Comparison of ENCODE assay signal across 30 cellular contexts in genomic region chr3:14617508-14618023, GRCh38. TPM values are rescaled to one million over a fixed set of nuclear protein-coding genes. Genes with fewer than 3 reads are reported as not detected.
"Had no signal": no experiment of that assay in that cellular context is flagged by ENCODE, and none has a peak within 500 bp of the region (broad histone marks: within the 10 kb centered on the region; RNA-seq: fewer than 3 reads in every experiment).

No MANE protein-coding gene starts in this region.

- H3K27ac Mint-ChIP-seq: activated B cell treated with CpG ODN at 0.5 μM for 24 hours; activated CD4-positive, alpha-beta T cell treated with anti-CD3 and anti-CD28 coated beads for 36 hours; activated naive CD8-positive, alpha-beta T cell; activated T-cell treated with anti-CD3 and anti-CD28 coated beads, Interleukin-2, amount 50 U/mL, for 24 hours; activated T-helper 17 cell treated with anti-CD3 and anti-CD28 coated beads, Interleukin-2, amount 50 U/mL, for 72 hours; natural killer cell had no signal

- H3K9me3 Mint-ChIP-seq: activated B cell treated with CpG ODN at 0.5 μM for 24 hours; activated T-cell treated with anti-CD3 and anti-CD28 coated beads, Interleukin-2, amount 50 U/mL, for 24 hours; activated T-helper 17 cell treated with anti-CD3 and anti-CD28 coated beads, Interleukin-2, amount 50 U/mL, for 72 hours; natural killer cell had no signal

- H3K9me3 ChIP-seq: adrenal gland, ascending aorta, gastrocnemius medialis, ovary, prostate gland, upper lobe of right lung had no signal

- H3K27me3 ChIP-seq: adrenal gland, ascending aorta, ovary, upper lobe of right lung had no signal

- H3K4me3 Mint-ChIP-seq: activated B cell treated with CpG ODN at 0.5 μM for 24 hours; activated CD4-positive, alpha-beta T cell treated with anti-CD3 and anti-CD28 coated beads for 36 hours; activated naive CD8-positive, alpha-beta T cell; activated T-cell treated with anti-CD3 and anti-CD28 coated beads, Interleukin-2, amount 50 U/mL, for 24 hours; activated T-helper 17 cell treated with anti-CD3 and anti-CD28 coated beads, Interleukin-2, amount 50 U/mL, for 72 hours; natural killer cell had no signal

- H3K27ac ChIP-seq: adrenal gland, ascending aorta, brain microvascular endothelial cell, esophagus muscularis mucosa, gastrocnemius medialis, ovary, prostate gland, upper lobe of right lung had no signal

- ATAC-seq: activated CD4-positive, alpha-beta T cell treated with anti-CD3 and anti-CD28 coated beads for 36 hours; gastrocnemius medialis; left ventricle myocardium superior; natural killer cell; stimulated activated naive CD8-positive, alpha-beta T cell treated with anti-CD3 and anti-CD28 coated beads, Interleukin-15, Interleukin-2, amounts not matched to agents 100 U/mL and 50 U/mL, for 24 hours; upper lobe of right lung had no signal

- DNase-seq: activated B cell treated with CpG ODN at 0.5 μM for 24 hours; activated CD4-positive, alpha-beta T cell treated with anti-CD3 and anti-CD28 coated beads for 36 hours; activated CD4-positive, alpha-beta T cell treated with anti-CD3 and anti-CD28 coated beads, Interleukin-2, amount 50 U/mL, for 4 hours; activated CD8-positive, alpha-beta memory T cell treated with anti-CD3 and anti-CD28 coated beads for 24 hours; activated CD8-positive, alpha-beta memory T cell treated with anti-CD3 and anti-CD28 coated beads, Interleukin-2, amount 50 U/mL, for 4 hours; activated naive CD4-positive, alpha-beta T cell; activated T-cell treated with anti-CD3 and anti-CD28 coated beads, Interleukin-2, amount 50 U/mL, for 24 hours; adrenal gland; brain microvascular endothelial cell; caudate nucleus; dermis blood vessel endothelial cell; effector memory CD4-positive, alpha-beta T cell; gastrocnemius medialis; hippocampal formation; left ventricle myocardium superior; mammary epithelial cell; midbrain; natural killer cell; ovary; stimulated activated CD4-positive, alpha-beta T cell treated with anti-CD3 and anti-CD28 coated beads, Interleukin-12 subunit alpha, Interleukin-12 subunit beta, amount 100 ng/mL, for 4 hours; stimulated activated CD4-positive, alpha-beta T cell treated with anti-CD3 and anti-CD28 coated beads, Interleukin-4, amount 100 ng/mL, for 4 hours; stimulated activated naive CD8-positive, alpha-beta T cell treated with anti-CD3 and anti-CD28 coated beads, Interleukin-15, Interleukin-2, amounts not matched to agents 100 U/mL and 50 U/mL, for 24 hours; T-helper 9 cell; upper lobe of right lung had no signal

- H3K27me3 Mint-ChIP-seq: activated naive CD8-positive, alpha-beta T cell had no signal

- H3K4me1 Mint-ChIP-seq: activated B cell treated with CpG ODN at 0.5 μM for 24 hours; activated CD4-positive, alpha-beta T cell treated with anti-CD3 and anti-CD28 coated beads for 36 hours; activated T-helper 17 cell treated with anti-CD3 and anti-CD28 coated beads, Interleukin-2, amount 50 U/mL, for 72 hours; natural killer cell had no signal

- H3K36me3 ChIP-seq: adrenal gland, ascending aorta, brain microvascular endothelial cell, esophagus muscularis mucosa, gastrocnemius medialis, ovary, prostate gland, upper lobe of right lung had no signal

- H3K4me3 ChIP-seq: adrenal gland, ascending aorta, esophagus muscularis mucosa, gastrocnemius medialis, ovary, prostate gland, upper lobe of right lung had no signal

- H3K36me3 Mint-ChIP-seq: activated naive CD8-positive, alpha-beta T cell; natural killer cell had no signal

- H3K4me1 ChIP-seq: adrenal gland, ascending aorta, esophagus muscularis mucosa, prostate gland, upper lobe of right lung had no signal

RNA-seq across cellular contexts. Expression of gene C3orf20, which starts 57.4 kb away (rescaled TPM):
- total RNA-seq: activated CD4-positive, alpha-beta T cell treated with anti-CD3 and anti-CD28 coated beads for 36 hours; ascending aorta; dermis blood vessel endothelial cell; endothelial cell of umbilical vein; left ventricle myocardium superior had no signal
- polyA plus RNA-seq: adrenal gland, endothelial cell of umbilical vein, mammary epithelial cell had no signal
